Comparison of ENCODE assay signal across 16 cellular contexts in genomic region chr3:160291909-160292299, GRCh38.
DNase-seq lines count a peak whose midpoint lies in the region; TF ChIP-seq lines count a peak whose summit lies in the region.
"Had no signal": no experiment of that assay in that cellular context is flagged by ENCODE, and none has a peak within 500 bp of the region (broad histone marks: within the 10 kb centered on the region; RNA-seq: fewer than 3 reads in every experiment).

No MANE protein-coding gene starts in this region.

- DNase-seq in DMS 273 (lab: John Stamatoyannopoulos, UW; ENCODE audit: unreplicated experiment) (peak; percentile 25), DMS 273 treated with DMSO at 0.1 percent for 48 hours (lab: John Stamatoyannopoulos, UW) (no peak), NCI-H69 (lab: John Stamatoyannopoulos, UW) (peak; percentile 2), CD1c-positive myeloid dendritic cell (ENCODE audit: extremely low spot score) (no peak), DMS114 treated with DMSO at 0.1 percent for 48 hours (lab: John Stamatoyannopoulos, UW; ENCODE audit: unreplicated experiment) (no peak)
- DNase-seq: 8988T; Caco-2; CD4-positive, CD25-positive, alpha-beta regulatory T cell; CD8-positive, alpha-beta memory T cell; DND-41; EL had no signal

- H3K9ac ChIP-seq in liver (ENCODE audit: low read depth in 1 of 2, low read length in 2 of 2) = no peak overlapping the region
- H3K9ac ChIP-seq: BLaER1 treated with 17β-estradiol and CSF1 and Interleukin-3, amounts not matched to agents 10 nM and 100 nM had no signal

- peak overlapping the region; percentile 60 for H3K27ac ChIP-seq in 22Rv1
- peak overlapping the region; percentile 70 to 71 for H3K27ac ChIP-seq in liver (ENCODE audit: low read depth in 1 of 2, low read length in 2 of 2)
- H3K27ac ChIP-seq: BLaER1 treated with 17β-estradiol and CSF1 and Interleukin-3, amounts not matched to agents 10 nM and 100 nM had no signal

- H3K36me3 ChIP-seq in liver (ENCODE audit: control insufficient read depth in 4 of 4, insufficient read depth in 3 of 4, low read depth in 1 of 4, low read length in 3 of 4) = no peaks in the 10 kb centered on the region
- H3K36me3 ChIP-seq: HAP-1 had no signal

- TF ChIP-seq RAD21 in liver (IDR thresholded peaks at IDR 0.05) = no peak

- TF ChIP-seq CTCF in 22Rv1 (IDR thresholded peaks at IDR 0.05) (no peak), liver (IDR thresholded peaks at IDR 0.05; ENCODE audit: low read depth, low read length, missing input control) (no peak)

- H3K9me3 ChIP-seq in liver (ENCODE audit: control insufficient read depth in 4 of 4, low read length in 3 of 4) = no peaks in the 10 kb centered on the region
- H3K9me3 ChIP-seq: BLaER1 treated with 17β-estradiol and CSF1 and Interleukin-3, amounts not matched to agents 10 nM and 100 nM; Caco-2; HAP-1 had no signal

- peaks cover 11 to 24% (median 14%) of the 10 kb centered on the region in 4 donors for H3K4me1 ChIP-seq in liver (ENCODE audit: control insufficient read depth in 4 of 4, insufficient read depth in 4 of 4, low read length in 3 of 4)
- H3K4me1 ChIP-seq: BLaER1 treated with 17β-estradiol and CSF1 and Interleukin-3, amounts not matched to agents 10 nM and 100 nM; HAP-1 had no signal

- no peaks in the 10 kb centered on the region for H3K27me3 ChIP-seq in liver (ENCODE audit: control insufficient read depth in 4 of 4, insufficient read depth in 4 of 4, low read length in 3 of 4)
- H3K27me3 ChIP-seq: BLaER1 treated with 17β-estradiol and CSF1 and Interleukin-3, amounts not matched to agents 10 nM and 100 nM had no signal

- H3K4me3 ChIP-seq in liver (ENCODE audit: low read depth in 1 of 3, low read length in 3 of 3) = no peak overlapping the region
- H3K4me3 ChIP-seq: BLaER1 treated with 17β-estradiol and CSF1 and Interleukin-3, amounts not matched to agents 10 nM and 100 nM; GM12878; HAP-1 had no signal

- 89% methylated on average over 3 of the region's 3 CpGs for WGBS in liver

TF ChIP-seq in liver, 16 proteins besides CTCF, POLR2A, EP300 and RAD21:
- TF ChIP-seq HNF4G (IDR thresholded peaks at IDR 0.05) (no peak), ZBTB33 (IDR thresholded peaks at IDR 0.05) (no peak), FOXA2 (IDR thresholded peaks at IDR 0.05) (no peak), RXRA (IDR thresholded peaks at IDR 0.05) (no peak), FOXA1 (IDR thresholded peaks at IDR 0.05) (no peak), HNF4A (conservative IDR thresholded peaks at IDR 0.05) (no peak), TAF1 (conservative IDR thresholded peaks at IDR 0.05) (no peak), YY1 (IDR thresholded peaks at IDR 0.05) (no peak), REST (IDR thresholded peaks at IDR 0.05) (no peak), SP1 (IDR thresholded peaks at IDR 0.05) (no peak), ATF3 (IDR thresholded peaks at IDR 0.05) (no peak), JUND (IDR thresholded peaks at IDR 0.05) (no peak)

Comparison
In these comparisons a context has a peak if more than half of its experiments do, and no peak if none do; other contexts are left out.
1. DNase-seq: peak in DMS 273 (single experiment) and NCI-H69 (single experiment); none in DMS 273 treated with DMSO at 0.1 percent for 48 hours (single experiment), CD1c-positive myeloid dendritic cell (single experiment) and DMS114 treated with DMSO at 0.1 percent for 48 hours (single experiment).